Comparison of ENCODE assay signal across 17 cellular contexts in genomic region chr15:27842526-27842925, GRCh38.
A peak's percentile ranks its signal among the peaks of the same experiment; 100 is the strongest.
DNase-seq lines count a peak whose midpoint lies in the region; ATAC-seq and TF ChIP-seq lines count a peak whose summit lies in the region.
"Had no signal": no experiment of that assay in that cellular context is flagged by ENCODE, and none has a peak within 500 bp of the region (broad histone marks: within the 10 kb centered on the region; RNA-seq: fewer than 3 reads in every experiment).

No MANE protein-coding gene starts in this region.

- peak; percentile 56 for DNase-seq in AG20443 (ENCODE audit: low spot score)
- DNase-seq in M059J (ENCODE audit: low read depth), result peak; percentile 3
- DNase-seq in kidney tubule cell (ENCODE audit: low spot score), result peak; percentile 24
- DNase-seq in stimulated activated naive CD8-positive, alpha-beta T cell treated with anti-CD3 and anti-CD28 coated beads, Interleukin-15, amount 100 ng/mL, for 72 hours, result no peak
- DNase-seq in SKM-1 treated with dmso at 0.1 percent for 144 hours (lab: John Stamatoyannopoulos, UW; ENCODE audit: unreplicated experiment), result no peak
- no peak for DNase-seq in NCI-H748 (lab: John Stamatoyannopoulos, UW; ENCODE audit: unreplicated experiment)
- DNase-seq: C1 segment of cervical spinal cord, NCI-H1105, NCI-H2081, NCI-H2171 treated with DMSO at 0.1 percent for 48 hours, NCI-H446, NCI-H69, SK-N-SH had no signal

- H3K27ac ChIP-seq in VCaP, result peak overlapping the region; percentile 10; the same call in 1 of the 2 replicates
- H3K27ac ChIP-seq: A549 had no signal

- no peak overlapping the region for H3K4me3 Mint-ChIP-seq in stimulated activated naive CD8-positive, alpha-beta T cell treated with anti-CD3 and anti-CD28 coated beads, Interleukin-15, amount 100 ng/mL, for 72 hours

- H3K27ac Mint-ChIP-seq in stimulated activated naive CD8-positive, alpha-beta T cell treated with anti-CD3 and anti-CD28 coated beads, Interleukin-15, amount 100 ng/mL, for 72 hours, result no peak overlapping the region

- no peaks in the 10 kb centered on the region for H3K4me1 Mint-ChIP-seq in stimulated activated naive CD8-positive, alpha-beta T cell treated with anti-CD3 and anti-CD28 coated beads, Interleukin-15, amount 100 ng/mL, for 72 hours

- peaks cover 0 to 7% of the 10 kb centered on the region in 2 donors for H3K9me3 Mint-ChIP-seq in stimulated activated naive CD8-positive, alpha-beta T cell treated with anti-CD3 and anti-CD28 coated beads, Interleukin-15, amount 100 ng/mL, for 72 hours

- peaks cover 19% of the 10 kb centered on the region for H3K27me3 Mint-ChIP-seq in stimulated activated naive CD8-positive, alpha-beta T cell treated with anti-CD3 and anti-CD28 coated beads, Interleukin-15, amount 100 ng/mL, for 72 hours

- TF ChIP-seq CTCF in VCaP (conservative IDR thresholded peaks at IDR 0.05), result no peak

- no peak for ATAC-seq in stimulated activated naive CD8-positive, alpha-beta T cell treated with anti-CD3 and anti-CD28 coated beads, Interleukin-15, amount 100 ng/mL, for 72 hours
- ATAC-seq: A549, Panc1, Right ventricle myocardium inferior had no signal

Comparison
In these comparisons a context has a peak if more than half of its experiments do, and no peak if none do; other contexts are left out.
1. DNase-seq: peak in AG20443 (single experiment), M059J (single experiment) and kidney tubule cell (single experiment); none in stimulated activated naive CD8-positive, alpha-beta T cell treated with anti-CD3 and anti-CD28 coated beads, Interleukin-15, amount 100 ng/mL, for 72 hours (0 of 2), SKM-1 treated with dmso at 0.1 percent for 144 hours (single experiment) and NCI-H748 (single experiment).